Comparison of ENCODE assay signal across 14 cellular contexts in the genomic region with DNA sequence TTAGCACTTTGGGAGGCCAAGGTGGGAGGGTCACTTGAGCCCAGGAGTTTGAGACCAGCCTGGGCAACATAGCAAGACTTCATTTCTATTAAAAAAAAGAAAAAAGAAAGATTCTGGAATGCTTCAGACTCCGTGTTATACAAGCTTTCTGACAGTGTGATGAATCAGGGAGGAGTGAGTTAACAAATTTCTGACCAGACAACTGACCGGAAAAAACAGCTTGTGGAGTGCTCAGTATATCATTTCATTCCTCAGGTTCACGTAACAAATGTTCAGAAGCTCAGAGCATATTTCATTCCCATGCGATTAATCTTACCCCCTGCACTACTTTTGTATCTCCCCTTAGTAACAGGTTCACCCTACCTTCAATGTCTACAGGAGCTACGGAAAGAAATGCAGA. TPM values are rescaled to one million over a fixed set of nuclear protein-coding genes. Genes with fewer than 3 reads are reported as not detected.
DNase-seq lines count a peak whose midpoint lies in the region; ATAC-seq, FAIRE-seq and TF ChIP-seq lines count a peak whose summit lies in the region.
"Had no signal": no experiment of that assay in that cellular context is flagged by ENCODE, and none has a peak within 500 bp of the region (broad histone marks: within the 10 kb centered on the region; RNA-seq: fewer than 3 reads in every experiment).

No MANE protein-coding gene starts in this region.

- no peaks in the 10 kb centered on the region for H3K79me2 ChIP-seq in osteoblast (ENCODE audit: insufficient read depth, low read length)

- intact Hi-C loops in sciatic nerve (cut with DNase I), result no loop called here

- no peak overlapping the region for H2AFZ ChIP-seq in osteoblast (ENCODE audit: low read length)

- TF ChIP-seq CTCF in fibroblast of pulmonary artery (IDR thresholded peaks at IDR 0.05; ENCODE audit: low read length, missing control alignments), result no peak
- no peak for TF ChIP-seq CTCF in osteoblast (IDR thresholded peaks at IDR 0.05; ENCODE audit: extremely low read depth, low read depth, low read length)
- no peak for TF ChIP-seq CTCF in WERI-Rb-1 (IDR thresholded peaks at IDR 0.05; ENCODE audit: low read depth, low read length)

- H3K36me3 ChIP-seq in osteoblast (ENCODE audit: insufficient read depth, low read length) (no peaks in the 10 kb centered on the region), WERI-Rb-1 (no peaks in the 10 kb centered on the region), small intestine (ENCODE audit: control insufficient read depth in 2 of 2, insufficient read depth in 2 of 2, low read length in 2 of 2) (no peaks in the 10 kb centered on the region)
- H3K36me3 ChIP-seq: BE2C had no signal

- H3K27me3 ChIP-seq in osteoblast (ENCODE audit: insufficient read depth, low read length), result peaks cover 4% of the 10 kb centered on the region
- H3K27me3 ChIP-seq in WERI-Rb-1 (ENCODE audit: insufficient read depth, low read depth, severe bottlenecking), result no peaks in the 10 kb centered on the region
- H3K27me3 ChIP-seq in small intestine (ENCODE audit: control insufficient read depth in 2 of 2, insufficient read depth in 2 of 2, low read length in 2 of 2), result no peaks in the 10 kb centered on the region
- H3K27me3 ChIP-seq: BE2C had no signal

- 66 to 78% (median 74%) methylated on average over 5 of the region's 5 CpGs for WGBS in small intestine, 3 donors

- no peak overlapping the region for H3K4me2 ChIP-seq in osteoblast (ENCODE audit: insufficient read depth, low read length)
- H3K4me2 ChIP-seq: A549 had no signal

- DNase-seq in HCEC 1CT (peak; percentile 20), RKO (ENCODE audit: low spot score) (peak; percentile 49), fibroblast of pulmonary artery (ENCODE audit: low read depth) (peak; percentile 7), osteoblast (ENCODE audit: insufficient read length, low spot score, missing footprints) (peak; percentile 72), WERI-Rb-1 (no peak), sciatic nerve (ENCODE audit: low spot score) (no peak), small intestine (no peak)
- DNase-seq: BE2C; CD4-positive, alpha-beta memory T cell had no signal

- H3K27ac ChIP-seq in osteoblast (ENCODE audit: low read depth, low read length), result no peak overlapping the region
- H3K27ac ChIP-seq in WERI-Rb-1, result no peak overlapping the region
- H3K27ac ChIP-seq in small intestine (ENCODE audit: low read depth in 1 of 2, low read length in 1 of 2), result no peak overlapping the region
- H3K27ac ChIP-seq: A549, C4-2B had no signal

- H3K4me3 ChIP-seq in fibroblast of pulmonary artery (replicated peaks; ENCODE audit: low read depth, low read length) (no peak overlapping the region), osteoblast (ENCODE audit: insufficient read depth, low read length) (no peak overlapping the region), WERI-Rb-1 (ENCODE audit: low read depth, low read length) (no peak overlapping the region), small intestine (ENCODE audit: low read depth in 1 of 2, low read length in 2 of 2) (no peak overlapping the region)
- H3K4me3 ChIP-seq: A549 had no signal

- ATAC-seq in GM21619 (IDR thresholded peaks at IDR 0.05; ENCODE audit: unreplicated experiment) (no peak), sciatic nerve (no peak)
- ATAC-seq: A549 had no signal

- H3K9me3 ChIP-seq in osteoblast (ENCODE audit: low read depth, low read length) (no peaks in the 10 kb centered on the region), WERI-Rb-1 (ENCODE audit: severe bottlenecking) (no peaks in the 10 kb centered on the region), small intestine (ENCODE audit: control insufficient read depth, low read depth) (no peaks in the 10 kb centered on the region)
- H3K9me3 ChIP-seq: A549, BE2C had no signal

- no peak for FAIRE-seq in small intestine (lab: Jason Lieb, UNC)
- FAIRE-seq: A549, D721Med, H54 had no signal

- H3K4me1 ChIP-seq in osteoblast (ENCODE audit: insufficient read depth, low read length) (no peaks in the 10 kb centered on the region), small intestine (ENCODE audit: control insufficient read depth in 2 of 2, insufficient read depth in 1 of 2, low read depth in 1 of 2, low read length in 1 of 2) (no peaks in the 10 kb centered on the region)
- H3K4me1 ChIP-seq: A549, BE2C had no signal

- H4K20me1 ChIP-seq in osteoblast (ENCODE audit: insufficient read depth, low read length), result no peaks in the 10 kb centered on the region

RNA-seq across cellular contexts. Expression of a gene that starts 28.6 kb away (rescaled TPM):
- 54.5 and 56.1 TPM in 2 replicates for total RNA-seq in osteoblast
- total RNA-seq in sciatic nerve, result 28.6 TPM
- polyA plus RNA-seq in small intestine, result 10 to 100 TPM; 14.1 to 18.9 (median 15.4) TPM

Comparison
In these comparisons a context has a peak if more than half of its experiments do, and no peak if none do; other contexts are left out.
1. DNase-seq: peak in HCEC 1CT (single experiment), RKO (single experiment), fibroblast of pulmonary artery (single experiment) and osteoblast (single experiment); none in WERI-Rb-1 (single experiment), sciatic nerve (single experiment) and small intestine (single experiment).